Comparison of ENCODE assay signal across 15 cellular contexts in the genomic region with DNA sequence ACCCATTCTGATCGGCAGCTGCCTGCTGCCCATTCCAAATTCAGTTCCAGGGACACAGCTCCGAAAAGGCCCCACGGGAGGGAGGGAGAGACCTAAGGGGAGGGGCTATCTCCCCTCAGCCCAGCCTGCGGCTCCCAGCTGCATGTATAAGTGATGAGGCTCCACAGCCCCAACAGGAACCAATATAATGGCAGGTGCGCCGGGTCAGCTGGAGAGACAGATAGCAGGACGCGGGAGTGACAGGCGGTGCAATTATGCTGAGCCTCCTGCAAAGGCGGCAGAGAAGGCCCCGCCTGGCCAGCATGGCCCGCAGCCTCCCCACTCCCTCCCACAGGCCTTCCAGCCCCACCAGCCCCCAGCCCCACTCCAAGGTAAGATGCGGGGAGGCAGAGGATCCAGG. TPM values are rescaled to one million over a fixed set of nuclear protein-coding genes. Genes with fewer than 3 reads are reported as not detected.
"Had no signal": no experiment of that assay in that cellular context is flagged by ENCODE, and none has a peak within 500 bp of the region (broad histone marks: within the 10 kb centered on the region; RNA-seq: fewer than 3 reads in every experiment).

No MANE protein-coding gene starts in this region.

- H3K4me2 ChIP-seq: smooth muscle cell had no signal

- H3K36me3 ChIP-seq: thyroid gland, uterus had no signal

- H3K27me3 ChIP-seq: thyroid gland, uterus had no signal

- H3K4me3 ChIP-seq: lung, smooth muscle cell, thyroid gland, uterus had no signal

- DNase-seq: activated CD4-positive, alpha-beta T cell treated with anti-CD3 and anti-CD28 coated beads for 4 hours; activated CD8-positive, alpha-beta memory T cell treated with anti-CD3 and anti-CD28 coated beads, Interleukin-2, amount 50 U/mL, for 4 hours; activated CD8-positive, alpha-beta T cell treated with anti-CD3 and anti-CD28 coated beads for 36 hours; activated gamma-delta T cell treated with Interleukin-2 at 50 U/mL for 16 hours; activated naive CD8-positive, alpha-beta T cell treated with anti-CD3 and anti-CD28 coated beads for 36 hours; activated T-cell treated with anti-CD3 and anti-CD28 coated beads, Interleukin-2, amount 50 U/mL, for 72 hours; anterior cingulate cortex; hypothalamus; midbrain; naive B cell; thyroid gland; uterus had no signal

- H3K27ac ChIP-seq: thyroid gland, uterus, VCaP had no signal

- H3K9me3 ChIP-seq: thyroid gland, uterus had no signal

- H3K4me1 ChIP-seq: thyroid gland had no signal

RNA-seq across cellular contexts. Expression of a gene that starts 8.1 kb away (rescaled TPM):
- total RNA-seq: activated CD8-positive, alpha-beta T cell treated with anti-CD3 and anti-CD28 coated beads for 36 hours; activated naive CD8-positive, alpha-beta T cell treated with anti-CD3 and anti-CD28 coated beads for 36 hours; smooth muscle cell had no signal
